In the genomic region with DNA sequence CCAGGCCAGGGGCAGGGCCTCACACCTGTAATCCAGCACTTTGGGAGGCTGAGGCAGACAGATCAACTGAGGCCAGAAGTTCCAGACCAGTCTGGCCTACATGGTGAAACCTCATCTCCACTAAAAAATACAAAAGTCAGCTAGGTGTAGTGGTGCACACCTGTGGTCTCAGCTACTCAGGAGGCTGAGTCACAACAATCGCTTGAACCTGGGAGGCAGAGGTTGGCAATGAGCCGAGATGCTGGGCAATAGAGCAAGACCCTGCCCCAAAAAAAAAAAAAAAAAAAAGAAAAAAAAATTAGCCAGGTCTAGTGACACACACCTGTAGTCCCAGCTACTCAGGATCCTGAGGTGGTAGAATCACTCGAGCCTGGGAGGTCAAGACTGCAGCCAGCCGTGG, we compare ENCODE assay signal across 19 cellular contexts.
"Had no signal": no experiment of that assay in that cellular context is flagged by ENCODE, and none has a peak within 500 bp of the region (broad histone marks: within the 10 kb centered on the region; RNA-seq: fewer than 3 reads in every experiment).

No MANE protein-coding gene starts in this region.

- H3K27ac ChIP-seq: RWPE1, SJCRH30 had no signal

- H3K4me1 ChIP-seq: SJCRH30 had no signal

- H3K4me3 ChIP-seq: SJCRH30 had no signal

- H3K9me3 ChIP-seq: SJCRH30 had no signal

- ATAC-seq: Panc1, PC-3, SK-N-SH treated with all-trans-retinoic acid at 6 μM for 48 hours had no signal

- H3K27me3 ChIP-seq: SJCRH30 had no signal

- DNase-seq: Kasumi-1; KG1; MM.1S; NCI-H1092 treated with DMSO at 0.1 percent for 48 hours; NCI-H1436; NCI-H187; NCI-H2029; NCI-H2081 treated with DMSO at 0.1 percent for 48 hours; NCI-H2227 treated with DMSO at 0.1 percent for 48 hours; NCI-H524; NCI-H526 treated with DMSO at 0.1 percent for 48 hours; NCI-H748 treated with DMSO at 0.1 percent for 48 hours; NK-92 treated with Interleukin-12 subunit alpha and Interleukin-12 subunit beta, amount 100 ng/mL, for 24 hours; PC-3; SHP77 treated with DMSO at 0.1 percent for 48 hours; SJCRH30 had no signal
